ENCODE assay signal across 1 cellular context in genomic region chr19:1501200-1501595, GRCh38.
TF ChIP-seq lines count a peak whose summit lies in the region.

No MANE protein-coding gene starts in this region.

TF ChIP-seq in liver, 16 proteins besides CTCF, POLR2A, EP300 and RAD21:
- TF ChIP-seq TAF1 (conservative IDR thresholded peaks at IDR 0.05) (no peak), JUND (IDR thresholded peaks at IDR 0.05) (peak in 1 of 2 donors; percentile 43), EGR1 (IDR thresholded peaks at IDR 0.05; ENCODE audit: low read depth in 2 of 2) (no peak), MAX (IDR thresholded peaks at IDR 0.05) (peak; percentile 63), FOXA1 (IDR thresholded peaks at IDR 0.05) (no peak), GABPA (IDR thresholded peaks at IDR 0.05 in 1 of 2, conservative IDR thresholded peaks at IDR 0.05 in 1 of 2) (no peak), ATF3 (IDR thresholded peaks at IDR 0.05) (no peak), ZBTB33 (IDR thresholded peaks at IDR 0.05) (no peak), HNF4G (IDR thresholded peaks at IDR 0.05) (peak; percentile 56), REST (IDR thresholded peaks at IDR 0.05) (peak; percentile 78), FOXA2 (IDR thresholded peaks at IDR 0.05) (peak; percentile 20), NR2F2 (IDR thresholded peaks at IDR 0.05) (peak; percentile 55), RXRA (IDR thresholded peaks at IDR 0.05) (peak; percentile 94 to 95), SP1 (IDR thresholded peaks at IDR 0.05) (peak; percentile 95), HNF4A (conservative IDR thresholded peaks at IDR 0.05) (peak; percentile 80 to 91), YY1 (IDR thresholded peaks at IDR 0.05) (peak; percentile 78)
TF ChIP-seq in liver: peak in this region for 10.
